Comparison of ENCODE assay signal across 13 cellular contexts in the genomic region with DNA sequence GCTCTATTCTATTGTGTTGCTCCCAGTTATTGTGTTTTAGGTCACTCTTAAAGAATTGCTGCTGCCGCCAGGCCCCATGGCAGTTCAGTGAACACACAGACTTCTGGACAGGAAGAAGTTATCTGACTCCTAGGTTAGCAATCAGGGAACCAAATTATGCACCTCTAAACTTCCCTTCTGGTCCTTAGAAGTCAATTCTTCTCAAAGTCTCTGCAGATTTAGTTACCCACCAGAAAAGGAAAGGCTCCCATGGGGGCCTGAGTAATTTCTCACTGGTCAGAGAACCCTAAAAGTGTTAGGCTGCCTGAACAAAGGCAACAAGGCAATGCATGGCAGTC. TPM values are rescaled to one million over a fixed set of nuclear protein-coding genes. Genes with fewer than 3 reads are reported as not detected.
A peak's percentile ranks its signal among the peaks of the same experiment; 100 is the strongest.
DNase-seq lines count a peak whose midpoint lies in the region; ATAC-seq, FAIRE-seq and TF ChIP-seq lines count a peak whose summit lies in the region.
"Had no signal": no experiment of that assay in that cellular context is flagged by ENCODE, and none has a peak within 500 bp of the region (broad histone marks: within the 10 kb centered on the region; RNA-seq: fewer than 3 reads in every experiment).

No MANE protein-coding gene starts in this region.

- peak overlapping the region; percentile 100 for H3K27ac Mint-ChIP-seq in endothelial cell (ENCODE audit: unreplicated experiment)

- no peak for FAIRE-seq in H54 (lab: Jason Lieb, UNC)
- FAIRE-seq: D721Med had no signal

- no peaks in the 10 kb centered on the region for H3K27me3 ChIP-seq in Panc1 (ENCODE audit: control insufficient read depth, insufficient read depth, low read length)
- H3K27me3 ChIP-seq: right lobe of liver had no signal

- CTCF ChIA-PET in Panc1 (lab: Charles Lee): no interaction called here

- DNase-seq in H54 (ENCODE audit: insufficient read length, low spot score) (peak; percentile 67), Panc1 (ENCODE audit: low read depth, low spot score) (no peak), endothelial cell (ENCODE audit: low spot score) (no peak), skeletal muscle cell (ENCODE audit: low read depth) (no peak), AG20443 (ENCODE audit: low spot score) (no peak)
- DNase-seq: activated CD4-positive, CD25-positive, alpha-beta regulatory T cell; midbrain; right lobe of liver; Right ventricle myocardium superior had no signal

- no peaks in the 10 kb centered on the region for H3K9me3 ChIP-seq in Panc1 (ENCODE audit: control insufficient read depth, insufficient read depth, low read depth, low read length)
- H3K9me3 ChIP-seq: right lobe of liver had no signal

- POLR2A ChIA-PET in Panc1 (lab: Charles Lee): no interaction called here

- peaks cover 31% of the 10 kb centered on the region for H3K4me1 ChIP-seq in Panc1 (ENCODE audit: control insufficient read depth, insufficient read depth, low read length)
- H3K4me1 ChIP-seq: right lobe of liver had no signal

- peaks cover 25% of the 10 kb centered on the region for H3K27me3 Mint-ChIP-seq in endothelial cell (ENCODE audit: unreplicated experiment)

- TF ChIP-seq CTCF in Panc1 (IDR thresholded peaks at IDR 0.05) (no peak), endothelial cell (IDR thresholded peaks at IDR 0.05; ENCODE audit: unreplicated experiment) (no peak)

- H3K36me3 ChIP-seq in Panc1 (ENCODE audit: control insufficient read depth, insufficient read depth, low read length): no peaks in the 10 kb centered on the region
- H3K36me3 ChIP-seq: right lobe of liver had no signal

- H3K36me3 Mint-ChIP-seq in endothelial cell (ENCODE audit: low read depth, unreplicated experiment): peaks cover 6% of the 10 kb centered on the region
- H3K36me3 Mint-ChIP-seq: activated naive CD4-positive, alpha-beta T cell treated with anti-CD3 and anti-CD28 coated beads, Interleukin-2, amount 50 U/mL, for 72 hours had no signal

- no peaks in the 10 kb centered on the region for H3K9me3 Mint-ChIP-seq in endothelial cell (ENCODE audit: unreplicated experiment)
- H3K9me3 Mint-ChIP-seq: activated naive CD4-positive, alpha-beta T cell treated with anti-CD3 and anti-CD28 coated beads, Interleukin-2, amount 50 U/mL, for 72 hours had no signal

- peak; percentile 39; the same call in 1 of the 2 replicates for ATAC-seq in Panc1
- ATAC-seq in GM19395 (IDR thresholded peaks at IDR 0.05; ENCODE audit: unreplicated experiment): no peak
- ATAC-seq in GM21381 (IDR thresholded peaks at IDR 0.05; ENCODE audit: unreplicated experiment): no peak

- H3K27ac ChIP-seq in Panc1 (ENCODE audit: low read length): peak overlapping the region; percentile 42; the same call in 1 of the 2 replicates
- H3K27ac ChIP-seq: right lobe of liver had no signal

- intact Hi-C loops in Panc1 (cut with micrococcal nuclease; ENCODE audit: unreplicated experiment): no loop called here

- no TSS peak for BruUV-seq in Panc1 (replicated peaks; lab: Mats Ljungman, UMichigan)

- in situ Hi-C loops in Panc1 (cut with HindIII; ENCODE audit: low pct_unique_long_range_greater_than_20kb, low sequenced_read_pairs): no loop called here

- peaks cover 94% of the 10 kb centered on the region for H3K4me1 Mint-ChIP-seq in endothelial cell (ENCODE audit: unreplicated experiment)

- H3K4me3 Mint-ChIP-seq in endothelial cell (ENCODE audit: unreplicated experiment): peak overlapping the region; percentile 75

- no peak overlapping the region for H3K4me3 ChIP-seq in Panc1 (ENCODE audit: low read depth in 2 of 2, low read length in 2 of 2)
- H3K4me3 ChIP-seq in skeletal muscle cell (ENCODE audit: low read depth, low read length): peak overlapping the region; percentile 16
- H3K4me3 ChIP-seq: right lobe of liver had no signal

- TF ChIP-seq POLR2A in H54 (IDR thresholded peaks at IDR 0.05; ENCODE audit: low read depth, low read length): no peak

RNA-seq across cellular contexts. Expression of gene EMP1, which starts 10.0 kb away (rescaled TPM):
- total RNA-seq in Panc1 (2021; ENCODE audit: unreplicated experiment) (18.6 TPM), endothelial cell (ENCODE audit: unreplicated experiment) (273 TPM)
- polyA plus RNA-seq in Panc1 (2012; ENCODE audit: insufficient read length): 24.1 TPM

Comparison
In these comparisons a context has a peak if more than half of its experiments do, and no peak if none do; other contexts are left out.
1. RNA of gene EMP1, which starts 10.0 kb away (total RNA-seq): 273 TPM in endothelial cell (single experiment); 18.6 TPM in Panc1 (single experiment); every median in the first group is over 10 times any median in the second.